In the genomic region with DNA sequence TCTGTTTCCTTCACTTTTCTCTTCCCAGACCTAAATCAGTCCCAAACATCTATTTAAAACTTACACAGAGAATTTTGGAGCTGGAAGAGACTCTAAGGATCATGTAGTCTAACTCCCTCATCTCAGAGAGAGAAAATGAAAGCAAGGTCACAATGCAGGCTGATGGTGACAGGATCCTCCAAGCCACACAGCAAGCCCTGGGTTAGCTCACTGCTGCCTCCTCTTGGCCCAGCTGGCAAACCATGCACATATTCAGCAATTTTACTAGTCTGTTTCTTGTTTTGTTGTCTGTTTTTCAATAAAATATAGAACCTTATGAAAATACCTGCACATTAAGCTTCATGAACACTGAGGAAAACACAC, we compare ENCODE assay signal across 8 cellular contexts. TPM values are rescaled to one million over a fixed set of nuclear protein-coding genes. Genes with fewer than 3 reads are reported as not detected.
A peak's percentile ranks its signal among the peaks of the same experiment; 100 is the strongest.
DNase-seq lines count a peak whose midpoint lies in the region; ATAC-seq and TF ChIP-seq lines count a peak whose summit lies in the region.

No MANE protein-coding gene starts in this region.

- peaks cover 33% of the 10 kb centered on the region for H3K4me1 Mint-ChIP-seq in activated CD4-positive, alpha-beta T cell treated with anti-CD3 and anti-CD28 coated beads, Interleukin-2, amount 10 ng/mL, durations not matched to agents 24 days and 14 days
- peaks cover 10% of the 10 kb centered on the region for H3K4me1 Mint-ChIP-seq in endodermal cell

- peaks cover 5% of the 10 kb centered on the region for H3K36me3 Mint-ChIP-seq in activated CD4-positive, alpha-beta T cell treated with anti-CD3 and anti-CD28 coated beads, Interleukin-2, amount 10 ng/mL, durations not matched to agents 24 days and 14 days (ENCODE audit: low read depth)
- no peaks in the 10 kb centered on the region for H3K36me3 Mint-ChIP-seq in endodermal cell (ENCODE audit: low read depth)

- no peaks in the 10 kb centered on the region for H3K36me3 ChIP-seq in endodermal cell (ENCODE audit: control insufficient read depth, insufficient read depth, low read length)

- peak overlapping the region; percentile 88 for H3K4me3 Mint-ChIP-seq in activated CD4-positive, alpha-beta T cell treated with anti-CD3 and anti-CD28 coated beads, Interleukin-2, amount 10 ng/mL, durations not matched to agents 24 days and 14 days
- H3K4me3 Mint-ChIP-seq in endodermal cell: no peak overlapping the region

- H3K4me3 ChIP-seq in endodermal cell (ENCODE audit: low read length): no peak overlapping the region

- no peak overlapping the region for H3K9ac ChIP-seq in endodermal cell (ENCODE audit: extremely low read depth, low read length, poor library complexity, severe bottlenecking)

- DNase-seq in GDM1 (lab: John Stamatoyannopoulos, UW): peak; percentile 45
- DNase-seq in Kasumi-1 (lab: John Stamatoyannopoulos, UW): peak; percentile 45 to 61
- DNase-seq in activated CD4-positive, alpha-beta T cell treated with anti-CD3 and anti-CD28 coated beads, Interleukin-2, amount 10 ng/mL, durations not matched to agents 24 days and 14 days: peak; percentile 95
- DNase-seq in endodermal cell: peak; percentile 86
- no peak for DNase-seq in sciatic nerve (ENCODE audit: low spot score)
- DNase-seq in NCI-H345 treated with DMSO at 0.1 percent for 48 hours (lab: John Stamatoyannopoulos, UW; ENCODE audit: unreplicated experiment): no peak
- no peak for DNase-seq in NCI-H1105 treated with DMSO at 0.1 percent for 48 hours (lab: John Stamatoyannopoulos, UW)

- peak overlapping the region; percentile 98 for H3K27ac Mint-ChIP-seq in activated CD4-positive, alpha-beta T cell treated with anti-CD3 and anti-CD28 coated beads, Interleukin-2, amount 10 ng/mL, durations not matched to agents 24 days and 14 days
- H3K27ac Mint-ChIP-seq in endodermal cell: no peak overlapping the region

- no peaks in the 10 kb centered on the region for H3K27me3 ChIP-seq in endodermal cell (ENCODE audit: control insufficient read depth, insufficient read depth, low read length, poor library complexity, severe bottlenecking)

- H3K4me1 ChIP-seq in endodermal cell (ENCODE audit: control insufficient read depth, insufficient read depth, low read length): no peaks in the 10 kb centered on the region

- H3K9me3 Mint-ChIP-seq in activated CD4-positive, alpha-beta T cell treated with anti-CD3 and anti-CD28 coated beads, Interleukin-2, amount 10 ng/mL, durations not matched to agents 24 days and 14 days: no peaks in the 10 kb centered on the region
- peaks cover 6% of the 10 kb centered on the region for H3K9me3 Mint-ChIP-seq in endodermal cell

- intact Hi-C loops in activated CD4-positive, alpha-beta T cell treated with anti-CD3 and anti-CD28 coated beads, Interleukin-2, amount 10 ng/mL, durations not matched to agents 24 days and 14 days (cut with micrococcal nuclease): loop anchor here (1.0 to 5.0 kb wide), 3 partner anchors 41 to 141 kb away; no protein-coding TSS in a partner anchor
- intact Hi-C loops in sciatic nerve (cut with DNase I): no loop called here

- no peak overlapping the region for H3K27ac ChIP-seq in endodermal cell (ENCODE audit: low read depth, low read length)

- H3K9me3 ChIP-seq in endodermal cell (ENCODE audit: control insufficient read depth, low read length): peaks cover 14% of the 10 kb centered on the region

- H3K27me3 Mint-ChIP-seq in activated CD4-positive, alpha-beta T cell treated with anti-CD3 and anti-CD28 coated beads, Interleukin-2, amount 10 ng/mL, durations not matched to agents 24 days and 14 days: peaks cover 2% of the 10 kb centered on the region
- no peaks in the 10 kb centered on the region for H3K27me3 Mint-ChIP-seq in endodermal cell (ENCODE audit: insufficient read depth)

- ATAC-seq in GM21576 (IDR thresholded peaks at IDR 0.05; ENCODE audit: unreplicated experiment): peak; percentile 65
- peak; percentile 49 for ATAC-seq in sciatic nerve

- TF ChIP-seq CTCF in endodermal cell (conservative IDR thresholded peaks at IDR 0.05): peak; percentile 87

RNA-seq across cellular contexts. Expression of gene LY9, which starts 27.7 kb away (rescaled TPM):
- total RNA-seq in activated CD4-positive, alpha-beta T cell treated with anti-CD3 and anti-CD28 coated beads, Interleukin-2, amount 10 ng/mL, durations not matched to agents 24 days and 14 days: 0.30 and 0.85 TPM in 2 replicates
- total RNA-seq in endodermal cell (not detected), sciatic nerve (1.2 TPM)
- polyA plus RNA-seq in endodermal cell (2013, experiment 1 of 2): not detected
- not detected for polyA plus RNA-seq in endodermal cell (2013, experiment 2 of 2)

RNA-seq across cellular contexts. Expression of gene SLAMF7, which starts 29.2 kb away (rescaled TPM):
- total RNA-seq in activated CD4-positive, alpha-beta T cell treated with anti-CD3 and anti-CD28 coated beads, Interleukin-2, amount 10 ng/mL, durations not matched to agents 24 days and 14 days: 18.4 and 20.7 TPM in 2 replicates
- total RNA-seq in endodermal cell: not detected
- not detected for polyA plus RNA-seq in endodermal cell (2013, experiment 1 of 2)
- polyA plus RNA-seq in endodermal cell (2013, experiment 2 of 2): not detected
- total RNA-seq in sciatic nerve: 1.6 TPM

RNA-seq across cellular contexts. Expression of gene CD48, which starts 56.7 kb away (rescaled TPM):
- 206 and 208 TPM in 2 replicates for total RNA-seq in activated CD4-positive, alpha-beta T cell treated with anti-CD3 and anti-CD28 coated beads, Interleukin-2, amount 10 ng/mL, durations not matched to agents 24 days and 14 days
- total RNA-seq in endodermal cell (1 to 10 TPM in 1 of 2 donors, under 1 TPM in 1; 0.55 to 1.1 TPM), sciatic nerve (6.8 TPM)
- 2.5 TPM for polyA plus RNA-seq in endodermal cell (2013, experiment 1 of 2)
- 3.1 TPM for polyA plus RNA-seq in endodermal cell (2013, experiment 2 of 2)

Comparison
In these comparisons a context has a peak if more than half of its experiments do, and no peak if none do; other contexts are left out.
1. DNase-seq: peak in GDM1 (single experiment), Kasumi-1 (2 of 2), activated CD4-positive, alpha-beta T cell treated with anti-CD3 and anti-CD28 coated beads, Interleukin-2, amount 10 ng/mL, durations not matched to agents 24 days and 14 days (single experiment) and endodermal cell (single experiment); none in sciatic nerve (single experiment), NCI-H345 treated with DMSO at 0.1 percent for 48 hours (single experiment) and NCI-H1105 treated with DMSO at 0.1 percent for 48 hours (single experiment).
2. RNA of gene CD48, which starts 56.7 kb away (total RNA-seq): 206 to 208 TPM in activated CD4-positive, alpha-beta T cell treated with anti-CD3 and anti-CD28 coated beads, Interleukin-2, amount 10 ng/mL, durations not matched to agents 24 days and 14 days; 6.8 TPM in sciatic nerve (single experiment) and 0.55 to 1.1 TPM in endodermal cell; every median in the first group is over 10 times any median in the second.